In genomic region chr12:93550748-93551611, GRCh38 we compare ENCODE assay signal across 26 cellular contexts. TPM values are rescaled to one million over a fixed set of nuclear protein-coding genes. Genes with fewer than 3 reads are reported as not detected.
DNase-seq lines count a peak whose midpoint lies in the region; ATAC-seq, FAIRE-seq and TF ChIP-seq lines count a peak whose summit lies in the region.
"Had no signal": no experiment of that assay in that cellular context is flagged by ENCODE, and none has a peak within 500 bp of the region (broad histone marks: within the 10 kb centered on the region; RNA-seq: fewer than 3 reads in every experiment).

No MANE protein-coding gene starts in this region.

- H3K36me3 Mint-ChIP-seq in activated CD8-positive, alpha-beta memory T cell treated with anti-CD3 and anti-CD28 coated beads, Interleukin-2, amount 10 ng/mL, durations not matched to agents 7 days and 5 days: no peaks in the 10 kb centered on the region
- H3K36me3 Mint-ChIP-seq in osteocyte (ENCODE audit: unreplicated experiment): peaks cover 17% of the 10 kb centered on the region
- H3K36me3 Mint-ChIP-seq: IgD-negative memory B cell had no signal

- intact Hi-C loops in K562 (cut with micrococcal nuclease): no loop called here

- no peaks in the 10 kb centered on the region for H3K27me3 ChIP-seq in K562 (ENCODE audit: control insufficient read depth in 2 of 2, insufficient read depth in 2 of 2, low read length in 2 of 2)

- no peak overlapping the region for H3K4me2 ChIP-seq in K562 (ENCODE audit: insufficient read depth, low read length)
- H3K4me2 ChIP-seq: PC-9 had no signal

- TF ChIP-seq POLR2A in K562 (conservative IDR thresholded peaks at IDR 0.05): no peak

- H3K9me3 ChIP-seq in K562 (replicated peaks; ENCODE audit: control insufficient read depth, insufficient read depth, low read depth, low read length): no peaks in the 10 kb centered on the region
- H3K9me3 ChIP-seq: HAP-1 had no signal

- no peak for FAIRE-seq in K562 (lab: Jason Lieb, UNC)
- FAIRE-seq: GM19239 had no signal

- TF ChIP-seq EP300 in K562 (IDR thresholded peaks at IDR 0.05; ENCODE audit: low read length): no peak

- no peak for ATAC-seq in activated CD8-positive, alpha-beta memory T cell treated with anti-CD3 and anti-CD28 coated beads, Interleukin-2, amount 10 ng/mL, durations not matched to agents 7 days and 5 days
- peak; percentile 58 for ATAC-seq in K562
- ATAC-seq in HG02970 (IDR thresholded peaks at IDR 0.05; ENCODE audit: low FRiP score, unreplicated experiment): no peak
- no peak for ATAC-seq in GM18873 (IDR thresholded peaks at IDR 0.05; ENCODE audit: low FRiP score, unreplicated experiment)
- ATAC-seq: SK-N-SH treated with all-trans-retinoic acid at 6 μM for 48 hours had no signal

- DNase-seq in activated CD8-positive, alpha-beta memory T cell treated with anti-CD3 and anti-CD28 coated beads, Interleukin-2, amount 10 ng/mL, durations not matched to agents 7 days and 5 days: peak; percentile 15
- DNase-seq in activated CD8-positive, alpha-beta memory T cell treated with anti-CD3 and anti-CD28 coated beads, Interleukin-2, amount 50 U/mL, for 4 hours: no peak
- peak in 1 of 4 experiments; percentile 19 for DNase-seq in K562 (ENCODE audit: extremely low read depth in 1 of 4, low spot score in 3 of 4)
- DNase-seq in left kidney (ENCODE audit: low read depth, low spot score): peak; percentile 13
- DNase-seq in osteocyte (ENCODE audit: extremely low spot score, unreplicated experiment): no peak
- no peak for DNase-seq in stimulated activated CD4-positive, alpha-beta T cell treated with anti-CD3 and anti-CD28 coated beads, Interleukin-2, amount 100 ng/mL, for 24 hours
- DNase-seq: 8988T; Calu3; CD8-positive, alpha-beta memory T cell; GF-D8; Karpas-422; MV-4-11; NCI-H1105 treated with DMSO at 0.1 percent for 48 hours; NCI-H2029 treated with DMSO at 0.1 percent for 48 hours; NCI-H2171; NCI-H345; NCI-H524 treated with DMSO at 0.1 percent for 48 hours; PC-9; SIG-M5 had no signal

- WGBS in K562 (ENCODE audit: insufficient coverage, low coverage, missing lambda C conversion rate): 39% methylated on average over 11 of the region's 11 CpGs

- no peaks in the 10 kb centered on the region for H3K9me1 ChIP-seq in K562 (ENCODE audit: control insufficient read depth, insufficient read depth, low read length)

- H3K27me3 Mint-ChIP-seq in activated CD8-positive, alpha-beta memory T cell treated with anti-CD3 and anti-CD28 coated beads, Interleukin-2, amount 10 ng/mL, durations not matched to agents 7 days and 5 days: no peaks in the 10 kb centered on the region
- no peaks in the 10 kb centered on the region for H3K27me3 Mint-ChIP-seq in osteocyte (ENCODE audit: unreplicated experiment)

- TF ChIP-seq RAD21 in K562 (CRISPR knock-in tag; conservative IDR thresholded peaks at IDR 0.05 in 1 of 2, IDR thresholded peaks at IDR 0.05 in 1 of 2): no peak

- POLR2A ChIA-PET in K562 (lab: Yijun Ruan, JAX): no interaction called here

- H4K20me1 ChIP-seq in K562 (replicated peaks; ENCODE audit: control insufficient read depth, insufficient read depth, low read length): no peaks in the 10 kb centered on the region

- H3K36me3 ChIP-seq in K562 (ENCODE audit: control insufficient read depth, insufficient read depth, low read length): no peaks in the 10 kb centered on the region; the same call in 2 of the 3 replicates
- H3K36me3 ChIP-seq: HAP-1 had no signal

- CTCF ChIA-PET in activated CD8-positive, alpha-beta memory T cell treated with anti-CD3 and anti-CD28 coated beads, Interleukin-2, amount 10 ng/mL, durations not matched to agents 7 days and 5 days (lab: Charles Lee): interaction anchor here (1.9 kb wide), 1 partner anchor 19 kb away, joined by 4 read pairs; no protein-coding TSS in a partner anchor
- CTCF ChIA-PET in K562 (lab: Yijun Ruan, JAX; ENCODE audit: low intra/inter-chr PET ratio): no interaction called here

- peaks cover 0 to 3% of the 10 kb centered on the region in 2 experiments; a peak in 2 of 5 replicates for H3K4me1 ChIP-seq in K562 (replicated peaks in 1 of 2; ENCODE audit: control insufficient read depth in 2 of 2, insufficient read depth in 2 of 2, low read length in 2 of 2)

- H3K4me3 ChIP-seq in K562: no peak overlapping the region
- H3K4me3 ChIP-seq: HAP-1, PC-9 had no signal

- no peaks in the 10 kb centered on the region for H3K79me2 ChIP-seq in K562 (ENCODE audit: control insufficient read depth, insufficient read depth, low read length)

- H3K4me1 Mint-ChIP-seq in activated CD8-positive, alpha-beta memory T cell treated with anti-CD3 and anti-CD28 coated beads, Interleukin-2, amount 10 ng/mL, durations not matched to agents 7 days and 5 days: no peaks in the 10 kb centered on the region
- peaks cover 7% of the 10 kb centered on the region for H3K4me1 Mint-ChIP-seq in osteocyte (ENCODE audit: unreplicated experiment)
- H3K4me1 Mint-ChIP-seq: CD8-positive, alpha-beta memory T cell; IgD-negative memory B cell had no signal

- in situ Hi-C loops in K562 (cut with MboI): no loop called here

- BruUV-seq in K562 (replicated peaks; lab: Mats Ljungman, UMichigan): no TSS peak

- no peak for TF ChIP-seq CTCF in K562 (IDR thresholded peaks at IDR 0.05 in 2 of 3, conservative IDR thresholded peaks at IDR 0.05 in 1 of 3; ENCODE audit: insufficient read depth in 2 of 3, low read depth in 1 of 3, low read length in 3 of 3)
- no peak for TF ChIP-seq CTCF in osteocyte (IDR thresholded peaks at IDR 0.05)

- H2AFZ ChIP-seq in K562 (ENCODE audit: low read depth, low read length): no peak overlapping the region
- H2AFZ ChIP-seq: PC-9 had no signal

- peak overlapping the region in 1 of 2 experiments; percentile 36; a peak in 1 of 4 replicates for H3K9ac ChIP-seq in K562 (ENCODE audit: insufficient read depth in 1 of 2, low read depth in 2 of 2, low read length in 2 of 2)

- no peak overlapping the region for H3K27ac ChIP-seq in K562 (ENCODE audit: extremely low read depth, low read depth, low read length)
- H3K27ac ChIP-seq: PC-9, RWPE1 had no signal

- H3K4me3 Mint-ChIP-seq in activated CD8-positive, alpha-beta memory T cell treated with anti-CD3 and anti-CD28 coated beads, Interleukin-2, amount 10 ng/mL, durations not matched to agents 7 days and 5 days: no peak overlapping the region
- H3K4me3 Mint-ChIP-seq in osteocyte (ENCODE audit: unreplicated experiment): no peak overlapping the region
- H3K4me3 Mint-ChIP-seq: CD8-positive, alpha-beta memory T cell; IgD-negative memory B cell had no signal

- no peak overlapping the region for H3K27ac Mint-ChIP-seq in activated CD8-positive, alpha-beta memory T cell treated with anti-CD3 and anti-CD28 coated beads, Interleukin-2, amount 10 ng/mL, durations not matched to agents 7 days and 5 days
- peak overlapping the region; percentile 28 for H3K27ac Mint-ChIP-seq in osteocyte (ENCODE audit: unreplicated experiment)
- H3K27ac Mint-ChIP-seq: CD8-positive, alpha-beta memory T cell; IgD-negative memory B cell had no signal

- H3K9me3 Mint-ChIP-seq in activated CD8-positive, alpha-beta memory T cell treated with anti-CD3 and anti-CD28 coated beads, Interleukin-2, amount 10 ng/mL, durations not matched to agents 7 days and 5 days (ENCODE audit: low read depth): no peaks in the 10 kb centered on the region
- peaks cover 6% of the 10 kb centered on the region for H3K9me3 Mint-ChIP-seq in osteocyte (ENCODE audit: unreplicated experiment)
- H3K9me3 Mint-ChIP-seq: CD8-positive, alpha-beta memory T cell had no signal

TF ChIP-seq in K562, 482 proteins besides CTCF, POLR2A, EP300 and RAD21:
- no peak for TF ChIP-seq SMARCA4 (IDR thresholded peaks at IDR 0.05)
- no peak for TF ChIP-seq FOXJ2 (tag; IDR thresholded peaks at IDR 0.05)
- peak; percentile 27; the same call in 1 of the 2 replicates for TF ChIP-seq EGR1 (conservative IDR thresholded peaks at IDR 0.05)
- TF ChIP-seq PRPF4 (IDR thresholded peaks at IDR 0.05; ENCODE audit: insufficient read depth, low read depth, low read length, poor library complexity, severe bottlenecking): no peak
- TF ChIP-seq BDP1 (IDR thresholded peaks at IDR 0.05; ENCODE audit: insufficient read depth, insufficient read length): no peak

RNA-seq across cellular contexts. Expression of gene SOCS2, which starts 21.5 kb away (rescaled TPM):
- 10 to 100 TPM; 24.6 to 33.9 TPM for total RNA-seq in activated CD8-positive, alpha-beta memory T cell treated with anti-CD3 and anti-CD28 coated beads, Interleukin-2, amount 10 ng/mL, durations not matched to agents 7 days and 5 days
- total RNA-seq in K562 (2011; cell fraction: chromatin; rRNA removed; ENCODE audit: low replicate concordance): 86.5 and 141 TPM in 2 replicates
- 70.0 and 75.7 TPM in 2 replicates for total RNA-seq in K562 (2011; cell fraction: nucleolus; rRNA removed)
- total RNA-seq in K562 (2011; cell fraction: nucleoplasm; rRNA removed): 87.0 and 111 TPM in 2 replicates
- total RNA-seq in K562 (2014; rRNA removed) (140 and 162 TPM in 2 replicates), K562 (2014; rRNA removed; fragmentation: Illumina TruSeq; extraction: Trizol) (95.8 and 106 TPM in 2 replicates), K562 (2015; rRNA removed; fragmentation: Illumina TruSeq; extraction: Trizol) (144 and 150 TPM in 2 replicates), K562 (2021) (90.4 and 92.2 TPM in 2 replicates), osteocyte (28.1 and 31.1 TPM in 2 replicates)
- polyA plus RNA-seq in K562 (2011; rRNA removed) (95.5 and 98.7 TPM in 2 replicates), K562 (2014; fragmentation: Illumina TruSeq; extraction: Trizol) (122 and 149 TPM in 2 replicates), K562 (2014; fragmentation: Nextera tagmentation; extraction: Ambion mirVana) (10 to 100 TPM; 37.0 to 37.8 TPM), K562 (2014; rRNA removed) (135 and 156 TPM in 2 replicates)
- 78.1 and 92.3 TPM in 2 replicates for polyA plus RNA-seq in K562 (2011; cell fraction: cytosol; rRNA removed)
- polyA plus RNA-seq in K562 (2011; cell fraction: nucleus; rRNA removed): 131 and 154 TPM in 2 replicates
- 96.0 and 204 TPM in 2 replicates for polyA plus RNA-seq in K562 (2012)
- polyA minus RNA-seq in K562 (2011; rRNA and poly(A)+ RNA removed): 49.6 and 59.2 TPM in 2 replicates
- 41.8 and 47.4 TPM in 2 replicates for polyA minus RNA-seq in K562 (2011; cell fraction: cytosol; rRNA and poly(A)+ RNA removed)
- 58.6 and 82.4 TPM in 2 replicates for polyA minus RNA-seq in K562 (2011; cell fraction: nucleus; rRNA and poly(A)+ RNA removed)

Comparison
In these comparisons a context has a peak if more than half of its experiments do, and no peak if none do; other contexts are left out.
1. DNase-seq: peak in activated CD8-positive, alpha-beta memory T cell treated with anti-CD3 and anti-CD28 coated beads, Interleukin-2, amount 10 ng/mL, durations not matched to agents 7 days and 5 days (single experiment) and left kidney (single experiment); none in activated CD8-positive, alpha-beta memory T cell treated with anti-CD3 and anti-CD28 coated beads, Interleukin-2, amount 50 U/mL, for 4 hours (single experiment), osteocyte (single experiment) and stimulated activated CD4-positive, alpha-beta T cell treated with anti-CD3 and anti-CD28 coated beads, Interleukin-2, amount 100 ng/mL, for 24 hours (0 of 2).